ENCODE assay signal across 1 cellular context in the genomic region with DNA sequence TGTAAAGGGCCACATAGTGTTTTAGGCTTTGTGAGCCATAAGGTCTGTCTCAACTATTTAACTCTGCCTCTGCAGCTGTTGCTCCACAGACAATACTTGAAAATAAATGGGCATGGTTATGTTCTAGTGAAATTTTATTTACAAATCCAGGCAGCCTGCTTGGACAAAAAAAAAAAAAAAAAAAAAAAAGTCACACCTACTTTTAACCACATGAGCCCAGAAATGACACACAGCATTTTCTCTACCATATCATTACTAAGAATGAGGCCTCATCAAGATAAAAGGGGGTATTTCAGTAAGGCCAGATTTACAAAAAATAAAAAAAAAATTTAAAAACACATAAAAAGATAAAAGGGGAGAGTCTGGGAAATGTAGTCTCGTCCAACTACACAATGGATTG.
TF ChIP-seq lines count a peak whose summit lies in the region.

No MANE protein-coding gene starts in this region.

TF ChIP-seq in GM12878, 131 proteins besides CTCF, POLR2A, EP300 and RAD21:
- peak; percentile 69 for TF ChIP-seq ZNF384 (IDR thresholded peaks at IDR 0.05; ENCODE audit: borderline replicate concordance, low read depth, low read length)
- TF ChIP-seq CBX3 (IDR thresholded peaks at IDR 0.05; ENCODE audit: borderline replicate concordance, low read depth), result no peak
- TF ChIP-seq HDGF (IDR thresholded peaks at IDR 0.05), result no peak
- 0 out of 2 replicates have a peak, but pooled peaks have one; percentile 12 for TF ChIP-seq JUNB (IDR thresholded peaks at IDR 0.05)
- TF ChIP-seq, protein P1, sequence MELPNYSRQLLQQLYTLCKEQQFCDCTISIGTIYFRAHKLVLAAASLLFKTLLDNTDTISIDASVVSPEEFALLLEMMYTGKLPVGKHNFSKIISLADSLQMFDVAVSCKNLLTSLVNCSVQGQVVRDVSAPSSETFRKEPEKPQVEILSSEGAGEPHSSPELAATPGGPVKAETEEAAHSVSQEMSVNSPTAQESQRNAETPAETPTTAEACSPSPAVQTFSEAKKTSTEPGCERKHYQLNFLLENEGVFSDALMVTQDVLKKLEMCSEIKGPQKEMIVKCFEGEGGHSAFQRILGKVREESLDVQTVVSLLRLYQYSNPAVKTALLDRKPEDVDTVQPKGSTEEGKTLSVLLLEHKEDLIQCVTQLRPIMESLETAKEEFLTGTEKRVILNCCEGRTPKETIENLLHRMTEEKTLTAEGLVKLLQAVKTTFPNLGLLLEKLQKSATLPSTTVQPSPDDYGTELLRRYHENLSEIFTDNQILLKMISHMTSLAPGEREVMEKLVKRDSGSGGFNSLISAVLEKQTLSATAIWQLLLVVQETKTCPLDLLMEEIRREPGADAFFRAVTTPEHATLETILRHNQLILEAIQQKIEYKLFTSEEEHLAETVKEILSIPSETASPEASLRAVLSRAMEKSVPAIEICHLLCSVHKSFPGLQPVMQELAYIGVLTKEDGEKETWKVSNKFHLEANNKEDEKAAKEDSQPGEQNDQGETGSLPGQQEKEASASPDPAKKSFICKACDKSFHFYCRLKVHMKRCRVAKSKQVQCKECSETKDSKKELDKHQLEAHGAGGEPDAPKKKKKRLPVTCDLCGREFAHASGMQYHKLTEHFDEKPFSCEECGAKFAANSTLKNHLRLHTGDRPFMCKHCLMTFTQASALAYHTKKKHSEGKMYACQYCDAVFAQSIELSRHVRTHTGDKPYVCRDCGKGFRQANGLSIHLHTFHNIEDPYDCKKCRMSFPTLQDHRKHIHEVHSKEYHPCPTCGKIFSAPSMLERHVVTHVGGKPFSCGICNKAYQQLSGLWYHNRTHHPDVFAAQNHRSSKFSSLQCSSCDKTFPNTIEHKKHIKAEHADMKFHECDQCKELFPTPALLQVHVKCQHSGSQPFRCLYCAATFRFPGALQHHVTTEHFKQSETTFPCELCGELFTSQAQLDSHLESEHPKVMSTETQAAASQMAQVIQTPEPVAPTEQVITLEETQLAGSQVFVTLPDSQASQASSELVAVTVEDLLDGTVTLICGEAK (IDR thresholded peaks at IDR 0.05; ENCODE audit: borderline replicate concordance), result peak; percentile 46; the same call in 1 of the 2 replicates
- no peak for TF ChIP-seq PAX5 (IDR thresholded peaks at IDR 0.05; ENCODE audit: borderline replicate concordance, low read depth, low read length)
- TF ChIP-seq, protein P2, sequence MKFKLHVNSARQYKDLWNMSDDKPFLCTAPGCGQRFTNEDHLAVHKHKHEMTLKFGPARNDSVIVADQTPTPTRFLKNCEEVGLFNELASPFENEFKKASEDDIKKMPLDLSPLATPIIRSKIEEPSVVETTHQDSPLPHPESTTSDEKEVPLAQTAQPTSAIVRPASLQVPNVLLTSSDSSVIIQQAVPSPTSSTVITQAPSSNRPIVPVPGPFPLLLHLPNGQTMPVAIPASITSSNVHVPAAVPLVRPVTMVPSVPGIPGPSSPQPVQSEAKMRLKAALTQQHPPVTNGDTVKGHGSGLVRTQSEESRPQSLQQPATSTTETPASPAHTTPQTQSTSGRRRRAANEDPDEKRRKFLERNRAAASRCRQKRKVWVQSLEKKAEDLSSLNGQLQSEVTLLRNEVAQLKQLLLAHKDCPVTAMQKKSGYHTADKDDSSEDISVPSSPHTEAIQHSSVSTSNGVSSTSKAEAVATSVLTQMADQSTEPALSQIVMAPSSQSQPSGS (IDR thresholded peaks at IDR 0.05; ENCODE audit: low read length), result no peak
- TF ChIP-seq, protein P3, sequence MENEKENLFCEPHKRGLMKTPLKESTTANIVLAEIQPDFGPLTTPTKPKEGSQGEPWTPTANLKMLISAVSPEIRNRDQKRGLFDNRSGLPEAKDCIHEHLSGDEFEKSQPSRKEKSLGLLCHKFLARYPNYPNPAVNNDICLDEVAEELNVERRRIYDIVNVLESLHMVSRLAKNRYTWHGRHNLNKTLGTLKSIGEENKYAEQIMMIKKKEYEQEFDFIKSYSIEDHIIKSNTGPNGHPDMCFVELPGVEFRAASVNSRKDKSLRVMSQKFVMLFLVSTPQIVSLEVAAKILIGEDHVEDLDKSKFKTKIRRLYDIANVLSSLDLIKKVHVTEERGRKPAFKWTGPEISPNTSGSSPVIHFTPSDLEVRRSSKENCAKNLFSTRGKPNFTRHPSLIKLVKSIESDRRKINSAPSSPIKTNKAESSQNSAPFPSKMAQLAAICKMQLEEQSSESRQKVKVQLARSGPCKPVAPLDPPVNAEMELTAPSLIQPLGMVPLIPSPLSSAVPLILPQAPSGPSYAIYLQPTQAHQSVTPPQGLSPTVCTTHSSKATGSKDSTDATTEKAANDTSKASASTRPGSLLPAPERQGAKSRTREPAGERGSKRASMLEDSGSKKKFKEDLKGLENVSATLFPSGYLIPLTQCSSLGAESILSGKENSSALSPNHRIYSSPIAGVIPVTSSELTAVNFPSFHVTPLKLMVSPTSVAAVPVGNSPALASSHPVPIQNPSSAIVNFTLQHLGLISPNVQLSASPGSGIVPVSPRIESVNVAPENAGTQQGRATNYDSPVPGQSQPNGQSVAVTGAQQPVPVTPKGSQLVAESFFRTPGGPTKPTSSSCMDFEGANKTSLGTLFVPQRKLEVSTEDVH (IDR thresholded peaks at IDR 0.05; ENCODE audit: low read depth, partially characterized antibody), result no peak
- TF ChIP-seq RUNX3 (IDR thresholded peaks at IDR 0.05; ENCODE audit: low read length), result peak; percentile 17; the same call in 1 of the 2 replicates
- TF ChIP-seq CEBPB (IDR thresholded peaks at IDR 0.05; ENCODE audit: borderline replicate concordance in 1 of 2, low read depth in 2 of 2, low read length in 2 of 2), result no peak
- no peak for TF ChIP-seq RCOR1 (conservative IDR thresholded peaks at IDR 0.05; ENCODE audit: low read depth, low read length)
- no peak for TF ChIP-seq DPF2 (IDR thresholded peaks at IDR 0.05)
TF ChIP-seq in GM12878: peak in this region for 4.
